In the genomic region with DNA sequence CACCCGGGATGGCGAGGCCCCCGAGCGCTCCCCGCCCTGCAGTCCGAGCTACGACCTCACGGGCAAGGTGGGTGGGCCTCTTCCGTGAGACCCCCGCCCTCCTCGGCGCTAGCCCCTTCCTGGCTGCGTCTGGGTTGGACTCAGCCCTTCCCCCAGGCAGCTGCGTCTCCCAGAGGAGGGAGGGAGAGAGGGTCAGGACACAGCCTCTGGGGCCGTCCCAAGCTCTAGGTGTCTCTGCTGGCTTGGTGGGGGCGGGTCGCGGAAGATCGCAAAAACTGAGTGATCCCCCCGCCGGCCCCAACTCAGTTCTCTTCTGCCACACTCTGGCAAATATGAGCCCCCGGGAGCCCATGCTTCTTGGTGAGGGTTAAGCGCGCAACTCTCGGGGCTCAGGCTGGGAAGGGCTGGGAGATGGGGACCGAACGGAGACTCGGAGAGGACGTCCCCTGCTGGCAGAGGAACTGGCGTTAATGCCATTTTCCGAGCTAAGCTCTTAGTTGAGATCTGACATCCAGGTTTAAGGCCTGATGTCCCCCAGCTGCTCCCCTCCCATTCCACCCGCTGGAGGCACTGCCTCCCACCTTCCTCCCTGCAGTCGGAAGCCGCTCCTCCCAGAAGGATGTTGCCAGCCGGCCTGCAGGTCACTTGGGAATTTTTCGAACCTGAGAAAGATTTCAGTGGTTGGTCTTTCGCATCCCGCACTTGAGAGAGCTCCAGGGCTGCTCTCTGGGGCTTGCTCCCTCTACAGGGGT, we compare ENCODE assay signal across 8 cellular contexts. TPM values are rescaled to one million over a fixed set of nuclear protein-coding genes. Genes with fewer than 3 reads are reported as not detected.
DNase-seq lines count a peak whose midpoint lies in the region; ATAC-seq, FAIRE-seq and TF ChIP-seq lines count a peak whose summit lies in the region.

No MANE protein-coding gene starts in this region.

- FAIRE-seq in endothelial cell of umbilical vein (lab: Jason Lieb, UNC): no peak

- POLR2A ChIA-PET in endothelial cell of umbilical vein (lab: Charles Lee): no interaction called here

- H3K4me3 Mint-ChIP-seq in natural killer cell treated with Interleukin-12 subunit alpha and Interleukin-12 subunit beta and Interleukin-15 and Interleukin-18, amount 100 ng/mL, for 72 hours: peak overlapping the region; percentile 77

- dilution Hi-C loops in endothelial cell of umbilical vein (cut with MboI; ENCODE audit: extremely low pct_ligation_motif_present, low sequenced_read_pairs): no loop called here

- no peaks in the 10 kb centered on the region for H3K9me3 Mint-ChIP-seq in natural killer cell treated with Interleukin-12 subunit alpha and Interleukin-12 subunit beta and Interleukin-15 and Interleukin-18, amount 100 ng/mL, for 72 hours

- H3K27ac Mint-ChIP-seq in natural killer cell treated with Interleukin-12 subunit alpha and Interleukin-12 subunit beta and Interleukin-15 and Interleukin-18, amount 100 ng/mL, for 72 hours: peak overlapping the region; percentile 41 to 60

- BruUV-seq in endothelial cell of umbilical vein (replicated peaks; lab: Mats Ljungman, UMichigan): no TSS peak

- no peak for TF ChIP-seq POLR2A in endothelial cell of umbilical vein (IDR thresholded peaks at IDR 0.05; ENCODE audit: low read depth, low read length)

- H3K36me3 ChIP-seq in HUES64 (ENCODE audit: insufficient read depth, low read length): no peaks in the 10 kb centered on the region
- H3K36me3 ChIP-seq in endothelial cell of umbilical vein (ENCODE audit: control insufficient read depth in 2 of 2, extremely low read depth in 1 of 2, insufficient read depth in 2 of 2, low read length in 2 of 2): no peaks in the 10 kb centered on the region

- 2% methylated on average over 38 of the region's 38 CpGs for WGBS in HUES64

- no peak overlapping the region for H2AFZ ChIP-seq in endothelial cell of umbilical vein (ENCODE audit: low read depth, low read length)

- intact Hi-C loops in endothelial cell of umbilical vein (cut with micrococcal nuclease): loop anchor here (2.0 kb wide), 1 partner anchor 171 kb away; the partner anchor contains the start of gene CD300H

- no peak for ATAC-seq in natural killer cell treated with Interleukin-12 subunit alpha and Interleukin-12 subunit beta and Interleukin-15 and Interleukin-18, amount 100 ng/mL, for 72 hours
- no peak for ATAC-seq in HG02623 (IDR thresholded peaks at IDR 0.05; ENCODE audit: unreplicated experiment)

- DNase-seq in COLO668 (lab: John Stamatoyannopoulos, UW; ENCODE audit: unreplicated experiment) (peak; percentile 31), UCSD-AML1 (lab: John Stamatoyannopoulos, UW; ENCODE audit: unreplicated experiment) (peak; percentile 76), endothelial cell of umbilical vein (ENCODE audit: low read depth, low spot score) (no peak), mesenteric fat pad (ENCODE audit: low spot score) (no peak), NCI-H446 (lab: John Stamatoyannopoulos, UW) (no peak)
- DNase-seq in natural killer cell treated with Interleukin-12 subunit alpha and Interleukin-12 subunit beta and Interleukin-15 and Interleukin-18, amount 100 ng/mL, for 72 hours (ENCODE audit: low spot score): peak; percentile 59

- H3K4me1 Mint-ChIP-seq in natural killer cell treated with Interleukin-12 subunit alpha and Interleukin-12 subunit beta and Interleukin-15 and Interleukin-18, amount 100 ng/mL, for 72 hours (ENCODE audit: low read depth in 2 of 2): peaks cover 43 to 44% of the 10 kb centered on the region in 2 donors

- peaks cover 11% of the 10 kb centered on the region in 2 donors for H3K27me3 Mint-ChIP-seq in natural killer cell treated with Interleukin-12 subunit alpha and Interleukin-12 subunit beta and Interleukin-15 and Interleukin-18, amount 100 ng/mL, for 72 hours

- H4K20me1 ChIP-seq in endothelial cell of umbilical vein (replicated peaks; ENCODE audit: control insufficient read depth, extremely low read depth, insufficient read depth, low read length): no peaks in the 10 kb centered on the region

- no peaks in the 10 kb centered on the region for H3K79me2 ChIP-seq in endothelial cell of umbilical vein (ENCODE audit: control insufficient read depth, insufficient read depth, low read length)

- H3K27me3 ChIP-seq in HUES64 (ENCODE audit: insufficient read depth, low read length) (peaks cover 36% of the 10 kb centered on the region), endothelial cell of umbilical vein (ENCODE audit: control insufficient read depth in 2 of 2, insufficient read depth in 2 of 2, low read length in 2 of 2) (peaks cover 29 to 39% of the 10 kb centered on the region in 2 experiments)

- H3K4me1 ChIP-seq in HUES64 (ENCODE audit: insufficient read depth, low read length) (peaks cover 13% of the 10 kb centered on the region; the same call in 1 of the 2 replicates), endothelial cell of umbilical vein (ENCODE audit: control insufficient read depth, extremely low read depth, insufficient read depth, low read length) (peaks cover 7% of the 10 kb centered on the region)

- peak; percentile 15 to 39 for TF ChIP-seq CTCF in endothelial cell of umbilical vein (IDR thresholded peaks at IDR 0.05; ENCODE audit: extremely low read depth in 1 of 2, insufficient read depth in 1 of 2, low read depth in 1 of 2, low read length in 2 of 2)

- H3K4me3 ChIP-seq in HUES64 (ENCODE audit: low read length) (peak overlapping the region; percentile 70), endothelial cell of umbilical vein (replicated peaks in 1 of 3; ENCODE audit: insufficient read depth in 1 of 3, low read depth in 1 of 3, low read length in 3 of 3) (no peak overlapping the region)

- H3K9me3 ChIP-seq in HUES64 (ENCODE audit: insufficient read depth, low read depth, low read length) (no peaks in the 10 kb centered on the region), endothelial cell of umbilical vein (replicated peaks; ENCODE audit: control insufficient read depth, insufficient read depth, low read length) (no peaks in the 10 kb centered on the region)

- no peaks in the 10 kb centered on the region for H3K9me1 ChIP-seq in endothelial cell of umbilical vein (replicated peaks; ENCODE audit: control insufficient read depth, extremely low read depth, insufficient read depth, low read length)

- CTCF ChIA-PET in endothelial cell of umbilical vein (lab: Charles Lee): interaction anchor here (0.6 to 4.1 kb wide), 7 partner anchors 10 to 358 kb away, joined by 3 to 131 read pairs (median 4); no protein-coding TSS in a partner anchor

- no peak overlapping the region for H3K4me2 ChIP-seq in endothelial cell of umbilical vein (ENCODE audit: insufficient read depth, low read length)

- H3K9ac ChIP-seq in HUES64 (ENCODE audit: low read depth, low read length) (no peak overlapping the region), endothelial cell of umbilical vein (replicated peaks; ENCODE audit: extremely low read depth, insufficient read depth, low read length) (no peak overlapping the region)

- H3K36me3 Mint-ChIP-seq in natural killer cell treated with Interleukin-12 subunit alpha and Interleukin-12 subunit beta and Interleukin-15 and Interleukin-18, amount 100 ng/mL, for 72 hours: no peaks in the 10 kb centered on the region

- no peak overlapping the region; the same call in 1 of the 2 replicates for H3K27ac ChIP-seq in HUES64 (ENCODE audit: low read depth, low read length)
- no peak overlapping the region for H3K27ac ChIP-seq in endothelial cell of umbilical vein (ENCODE audit: insufficient read depth, low read depth, low read length)

RNA-seq across cellular contexts. Expression of gene RAB37, which starts 0.4 kb away (rescaled TPM):
- polyA plus RNA-seq in HUES64 (2013, experiment 1 of 2): 0.95 TPM
- 3.0 TPM for polyA plus RNA-seq in HUES64 (2013, experiment 2 of 2)
- total RNA-seq in endothelial cell of umbilical vein (0.21 TPM in 1 of 2 replicates, not detected in the other), mesenteric fat pad (1.3 TPM)
- 0.10 and 0.11 TPM in 2 replicates for polyA plus RNA-seq in endothelial cell of umbilical vein
- polyA plus RNA-seq in endothelial cell of umbilical vein (2011; cell fraction: cytosol; rRNA removed): 0.11 and 0.14 TPM in 2 replicates
- polyA plus RNA-seq in endothelial cell of umbilical vein (2011; cell fraction: nucleus; rRNA removed): 0.14 and 0.15 TPM in 2 replicates
- polyA plus RNA-seq in endothelial cell of umbilical vein (2012): 0.25 TPM in 1 of 2 replicates, not detected in the other
- polyA minus RNA-seq in endothelial cell of umbilical vein: 0.29 TPM in 1 of 2 replicates, not detected in the other
- not detected for polyA minus RNA-seq in endothelial cell of umbilical vein (2011; cell fraction: cytosol; rRNA and poly(A)+ RNA removed)
- not detected in 2 replicates for polyA minus RNA-seq in endothelial cell of umbilical vein (2011; cell fraction: nucleus; rRNA and poly(A)+ RNA removed)
- total RNA-seq in natural killer cell treated with Interleukin-12 subunit alpha and Interleukin-12 subunit beta and Interleukin-15 and Interleukin-18, amount 100 ng/mL, for 72 hours: 1 to 10 TPM; 1.3 to 3.3 TPM

RNA-seq across cellular contexts. Expression of gene NHERF1, which starts 11.0 kb away (rescaled TPM):
- polyA plus RNA-seq in HUES64 (2013, experiment 1 of 2): 84.0 TPM
- 89.4 TPM for polyA plus RNA-seq in HUES64 (2013, experiment 2 of 2)
- total RNA-seq in endothelial cell of umbilical vein: 26.8 and 26.9 TPM in 2 replicates
- 22.4 and 24.4 TPM in 2 replicates for polyA plus RNA-seq in endothelial cell of umbilical vein
- polyA plus RNA-seq in endothelial cell of umbilical vein (2011; cell fraction: cytosol; rRNA removed): 24.1 and 26.0 TPM in 2 replicates
- polyA plus RNA-seq in endothelial cell of umbilical vein (2011; cell fraction: nucleus; rRNA removed): 13.6 and 14.0 TPM in 2 replicates
- polyA plus RNA-seq in endothelial cell of umbilical vein (2012): 19.5 and 22.8 TPM in 2 replicates
- 15.5 and 20.8 TPM in 2 replicates for polyA minus RNA-seq in endothelial cell of umbilical vein
- polyA minus RNA-seq in endothelial cell of umbilical vein (2011; cell fraction: cytosol; rRNA and poly(A)+ RNA removed): 47.4 TPM
- polyA minus RNA-seq in endothelial cell of umbilical vein (2011; cell fraction: nucleus; rRNA and poly(A)+ RNA removed): 3.8 and 4.8 TPM in 2 replicates
- 100 to 1,000 TPM; 159 to 187 TPM for total RNA-seq in natural killer cell treated with Interleukin-12 subunit alpha and Interleukin-12 subunit beta and Interleukin-15 and Interleukin-18, amount 100 ng/mL, for 72 hours
- total RNA-seq in mesenteric fat pad: 13.9 TPM

RNA-seq across cellular contexts. Expression of gene CD300LF, which starts 24.8 kb away (rescaled TPM):
- not detected for polyA plus RNA-seq in HUES64 (2013, experiment 1 of 2)
- not detected for polyA plus RNA-seq in HUES64 (2013, experiment 2 of 2)
- not detected in 2 replicates for total RNA-seq in endothelial cell of umbilical vein
- polyA plus RNA-seq in endothelial cell of umbilical vein: not detected in 2 replicates
- not detected in 2 replicates for polyA plus RNA-seq in endothelial cell of umbilical vein (2011; cell fraction: cytosol; rRNA removed)
- not detected in 2 replicates for polyA plus RNA-seq in endothelial cell of umbilical vein (2011; cell fraction: nucleus; rRNA removed)
- not detected in 2 replicates for polyA plus RNA-seq in endothelial cell of umbilical vein (2012)
- polyA minus RNA-seq in endothelial cell of umbilical vein: not detected in 2 replicates
- polyA minus RNA-seq in endothelial cell of umbilical vein (2011; cell fraction: cytosol; rRNA and poly(A)+ RNA removed): not detected
- not detected in 2 replicates for polyA minus RNA-seq in endothelial cell of umbilical vein (2011; cell fraction: nucleus; rRNA and poly(A)+ RNA removed)
- total RNA-seq in natural killer cell treated with Interleukin-12 subunit alpha and Interleukin-12 subunit beta and Interleukin-15 and Interleukin-18, amount 100 ng/mL, for 72 hours: 1 to 10 TPM in 1 of 2 donors, not detected in 1; 2.2 TPM
- 2.8 TPM for total RNA-seq in mesenteric fat pad

RNA-seq across cellular contexts. Expression of gene NAT9, which starts 38.7 kb away (rescaled TPM):
- polyA plus RNA-seq in HUES64 (2013, experiment 1 of 2): 22.7 TPM
- polyA plus RNA-seq in HUES64 (2013, experiment 2 of 2): 24.3 TPM
- 44.8 and 45.8 TPM in 2 replicates for total RNA-seq in endothelial cell of umbilical vein
- 37.2 and 39.3 TPM in 2 replicates for polyA plus RNA-seq in endothelial cell of umbilical vein
- 32.6 and 39.8 TPM in 2 replicates for polyA plus RNA-seq in endothelial cell of umbilical vein (2011; cell fraction: cytosol; rRNA removed)
- 230 and 239 TPM in 2 replicates for polyA plus RNA-seq in endothelial cell of umbilical vein (2011; cell fraction: nucleus; rRNA removed)
- 45.3 and 53.6 TPM in 2 replicates for polyA plus RNA-seq in endothelial cell of umbilical vein (2012)
- polyA minus RNA-seq in endothelial cell of umbilical vein: 44.8 and 46.5 TPM in 2 replicates
- polyA minus RNA-seq in endothelial cell of umbilical vein (2011; cell fraction: cytosol; rRNA and poly(A)+ RNA removed): 3.6 TPM
- polyA minus RNA-seq in endothelial cell of umbilical vein (2011; cell fraction: nucleus; rRNA and poly(A)+ RNA removed): 32.7 and 34.2 TPM in 2 replicates
- total RNA-seq in natural killer cell treated with Interleukin-12 subunit alpha and Interleukin-12 subunit beta and Interleukin-15 and Interleukin-18, amount 100 ng/mL, for 72 hours: 10 to 100 TPM; 42.9 to 60.7 TPM
- 37.8 TPM for total RNA-seq in mesenteric fat pad

Comparison
In these comparisons a context has a peak if more than half of its experiments do, and no peak if none do; other contexts are left out.
1. DNase-seq: peak in COLO668 (single experiment), UCSD-AML1 (single experiment) and natural killer cell treated with Interleukin-12 subunit alpha and Interleukin-12 subunit beta and Interleukin-15 and Interleukin-18, amount 100 ng/mL, for 72 hours (single experiment); none in endothelial cell of umbilical vein (single experiment), mesenteric fat pad (single experiment) and NCI-H446 (0 of 2).